In the genomic region with DNA sequence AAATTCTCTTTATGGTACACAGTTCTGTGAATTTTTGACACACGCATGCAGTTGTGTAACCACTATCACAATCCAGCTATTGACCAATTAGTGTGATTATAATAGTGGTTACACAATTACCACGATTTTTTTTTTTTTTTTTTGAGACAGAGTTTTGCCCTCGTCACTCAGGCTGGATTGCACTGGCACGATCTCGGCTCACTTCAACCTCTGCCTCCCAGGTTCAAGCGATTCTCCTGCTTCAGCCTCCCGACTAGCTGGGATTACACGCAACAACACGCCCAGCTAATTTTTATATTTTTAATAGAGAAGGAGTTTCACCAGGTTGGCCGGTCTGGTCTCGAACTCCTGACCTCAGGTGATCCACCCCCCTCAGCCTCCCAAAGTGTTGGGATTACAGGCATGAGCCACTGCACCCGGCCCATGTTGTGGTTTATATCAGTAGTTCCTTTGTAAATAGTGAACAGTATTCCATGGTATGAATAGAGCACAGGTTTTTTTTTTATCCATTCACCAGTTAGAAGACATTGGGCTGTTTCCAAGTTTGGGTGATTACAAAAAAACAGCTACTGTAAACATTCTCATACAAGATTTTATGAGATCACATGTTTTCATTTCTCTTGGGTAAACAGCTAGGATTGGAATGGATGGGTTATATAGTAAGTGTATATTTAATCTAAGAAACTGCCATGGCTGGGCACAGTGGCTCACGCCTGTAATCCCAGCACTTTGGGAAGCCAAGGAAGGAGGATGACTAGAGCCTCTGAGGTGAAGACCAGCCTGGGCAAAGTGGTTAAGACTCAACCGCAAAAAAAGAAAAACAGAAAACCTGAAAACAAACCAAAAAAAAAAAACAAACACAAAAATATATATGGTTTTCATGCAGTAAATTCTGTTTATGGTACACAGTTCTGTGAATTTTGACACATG, we compare ENCODE assay signal across 2 cellular contexts. TPM values are rescaled to one million over a fixed set of nuclear protein-coding genes. Genes with fewer than 3 reads are reported as not detected.
"Had no signal": no experiment of that assay in that cellular context is flagged by ENCODE, and none has a peak within 500 bp of the region (broad histone marks: within the 10 kb centered on the region; RNA-seq: fewer than 3 reads in every experiment).

No MANE protein-coding gene starts in this region.

RNA-seq across cellular contexts. Expression of a gene that starts 17.0 kb away (rescaled TPM):
- total RNA-seq: myocyte; T-helper 1 cell treated with Interleukin-12 subunit alpha and Interleukin-12 subunit beta and Interleukin-4 antibody, amounts not matched to agents 30 ng/mL and 1 ng/mL, for 36 hours had no signal
